2 cellular contexts compared by ENCODE assay signal in genomic region chr1:38845088-38845487, GRCh38. TPM values are rescaled to one million over a fixed set of nuclear protein-coding genes. Genes with fewer than 3 reads are reported as not detected.
"Had no signal": no experiment of that assay in that cellular context is flagged by ENCODE, and none has a peak within 500 bp of the region (broad histone marks: within the 10 kb centered on the region; RNA-seq: fewer than 3 reads in every experiment).

No MANE protein-coding gene starts in this region.

RNA-seq across cellular contexts. Expression of gene GJA9, which starts 36.3 kb away (rescaled TPM):
- total RNA-seq: G401, GM12878 had no signal
